In the genomic region with DNA sequence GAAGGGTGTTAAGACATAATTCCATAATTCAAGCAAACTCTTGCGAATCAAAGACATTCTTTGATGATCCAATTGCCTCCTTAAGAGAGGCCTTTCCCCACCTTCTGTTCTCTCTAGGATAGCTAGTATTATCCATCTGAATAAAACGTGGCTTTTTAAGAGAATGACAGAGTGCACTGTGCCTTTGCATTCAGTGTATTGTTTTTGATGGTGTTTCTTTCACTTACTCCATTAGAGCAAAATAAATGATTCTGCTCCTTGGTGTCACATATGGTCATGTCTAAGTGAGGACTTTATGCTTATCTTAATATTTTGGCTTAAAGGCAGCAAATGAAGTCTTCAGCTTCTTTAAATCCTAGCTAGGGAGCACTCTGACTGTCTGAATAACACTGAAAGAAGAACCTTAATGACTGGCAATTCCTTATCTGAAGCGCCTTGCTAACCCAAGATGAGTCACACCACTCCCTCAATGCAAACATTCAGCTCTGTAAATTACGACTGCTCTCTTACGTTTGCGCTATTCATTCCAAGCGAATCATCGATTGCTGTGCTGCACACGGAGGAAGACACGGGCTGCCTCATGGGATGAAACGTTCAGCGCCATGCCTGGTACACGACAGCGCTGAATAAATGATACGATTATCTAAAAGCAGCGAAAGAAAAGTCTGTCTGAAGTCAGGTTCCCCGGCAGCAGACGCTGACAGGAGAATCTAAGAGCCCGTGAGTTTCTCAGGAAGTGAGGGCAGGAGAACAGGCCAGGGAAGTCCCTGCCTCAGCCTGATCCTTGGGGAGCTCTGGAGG, we compare ENCODE assay signal across 1 cellular context.
TF ChIP-seq lines count a peak whose summit lies in the region.

No MANE protein-coding gene starts in this region.

TF ChIP-seq in H1, 55 proteins besides CTCF, POLR2A, EP300 and RAD21:
- TF ChIP-seq ASH2L (IDR thresholded peaks at IDR 0.05; ENCODE audit: low read length), result no peak
- no peak for TF ChIP-seq TAF1 (IDR thresholded peaks at IDR 0.05; ENCODE audit: low read depth, low read length)
- no peak for TF ChIP-seq KDM5A (IDR thresholded peaks at IDR 0.05; ENCODE audit: low read length)
- TF ChIP-seq SAP30 (IDR thresholded peaks at IDR 0.05; ENCODE audit: insufficient read depth, insufficient replicate concordance, low read length), result no peak
- TF ChIP-seq JUN (IDR thresholded peaks at IDR 0.05; ENCODE audit: low read depth, low read length), result no peak
- no peak for TF ChIP-seq SP2 (IDR thresholded peaks at IDR 0.05; ENCODE audit: low read length)
- no peak for TF ChIP-seq SP4 (IDR thresholded peaks at IDR 0.05; ENCODE audit: low read length)
- TF ChIP-seq, protein P1, sequence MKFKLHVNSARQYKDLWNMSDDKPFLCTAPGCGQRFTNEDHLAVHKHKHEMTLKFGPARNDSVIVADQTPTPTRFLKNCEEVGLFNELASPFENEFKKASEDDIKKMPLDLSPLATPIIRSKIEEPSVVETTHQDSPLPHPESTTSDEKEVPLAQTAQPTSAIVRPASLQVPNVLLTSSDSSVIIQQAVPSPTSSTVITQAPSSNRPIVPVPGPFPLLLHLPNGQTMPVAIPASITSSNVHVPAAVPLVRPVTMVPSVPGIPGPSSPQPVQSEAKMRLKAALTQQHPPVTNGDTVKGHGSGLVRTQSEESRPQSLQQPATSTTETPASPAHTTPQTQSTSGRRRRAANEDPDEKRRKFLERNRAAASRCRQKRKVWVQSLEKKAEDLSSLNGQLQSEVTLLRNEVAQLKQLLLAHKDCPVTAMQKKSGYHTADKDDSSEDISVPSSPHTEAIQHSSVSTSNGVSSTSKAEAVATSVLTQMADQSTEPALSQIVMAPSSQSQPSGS (IDR thresholded peaks at IDR 0.05; ENCODE audit: low read length), result no peak
- no peak for TF ChIP-seq YY1 (IDR thresholded peaks at IDR 0.05; ENCODE audit: low read depth, low read length)
